ENCODE assay signal across 1 cellular context in genomic region chr1:148388260-148389026, GRCh38.
TF ChIP-seq lines count a peak whose summit lies in the region.

No MANE protein-coding gene starts in this region.

TF ChIP-seq in SK-N-SH treated with all-trans-retinoic acid at 6 μM for 48 hours, 23 proteins besides CTCF, POLR2A, EP300 and RAD21 (continued from another document):
- TF ChIP-seq, protein P1, sequence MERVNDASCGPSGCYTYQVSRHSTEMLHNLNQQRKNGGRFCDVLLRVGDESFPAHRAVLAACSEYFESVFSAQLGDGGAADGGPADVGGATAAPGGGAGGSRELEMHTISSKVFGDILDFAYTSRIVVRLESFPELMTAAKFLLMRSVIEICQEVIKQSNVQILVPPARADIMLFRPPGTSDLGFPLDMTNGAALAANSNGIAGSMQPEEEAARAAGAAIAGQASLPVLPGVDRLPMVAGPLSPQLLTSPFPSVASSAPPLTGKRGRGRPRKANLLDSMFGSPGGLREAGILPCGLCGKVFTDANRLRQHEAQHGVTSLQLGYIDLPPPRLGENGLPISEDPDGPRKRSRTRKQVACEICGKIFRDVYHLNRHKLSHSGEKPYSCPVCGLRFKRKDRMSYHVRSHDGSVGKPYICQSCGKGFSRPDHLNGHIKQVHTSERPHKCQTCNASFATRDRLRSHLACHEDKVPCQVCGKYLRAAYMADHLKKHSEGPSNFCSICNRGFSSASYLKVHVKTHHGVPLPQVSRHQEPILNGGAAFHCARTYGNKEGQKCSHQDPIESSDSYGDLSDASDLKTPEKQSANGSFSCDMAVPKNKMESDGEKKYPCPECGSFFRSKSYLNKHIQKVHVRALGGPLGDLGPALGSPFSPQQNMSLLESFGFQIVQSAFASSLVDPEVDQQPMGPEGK (CRISPR knock-in tag; IDR thresholded peaks at IDR 0.05; ENCODE audit: borderline replicate concordance): no peak
- TF ChIP-seq ZNF70 (CRISPR knock-in tag; IDR thresholded peaks at IDR 0.05) (no peak), ZC3H10 (CRISPR knock-in tag; IDR thresholded peaks at IDR 0.05) (no peak), ZFP30 (CRISPR knock-in tag; IDR thresholded peaks at IDR 0.05) (no peak)
TF ChIP-seq in SK-N-SH treated with all-trans-retinoic acid at 6 μM for 48 hours: peak in this region for 0.
